In genomic region chr11:112304914-112305313, GRCh38 we compare ENCODE assay signal across 39 cellular contexts. TPM values are rescaled to one million over a fixed set of nuclear protein-coding genes. Genes with fewer than 3 reads are reported as not detected.
"Had no signal": no experiment of that assay in that cellular context is flagged by ENCODE, and none has a peak within 500 bp of the region (broad histone marks: within the 10 kb centered on the region; RNA-seq: fewer than 3 reads in every experiment).

No MANE protein-coding gene starts in this region.

- H3K4me3 Mint-ChIP-seq: activated T-cell treated with anti-CD3 and anti-CD28 coated beads, Interleukin-2, amount 50 U/mL, for 4 hours; effector memory CD8-positive, alpha-beta T cell; T-helper 1 cell treated with Interleukin-12 subunit alpha and Interleukin-12 subunit beta and Interleukin-4 antibody, amounts not matched to agents 30 μg/mL and 1 μg/mL, for 36 hours had no signal

- H3K4me2 ChIP-seq: SK-N-SH, smooth muscle cell had no signal

- H3K27ac Mint-ChIP-seq: activated naive CD4-positive, alpha-beta T cell treated with anti-CD3 and anti-CD28 coated beads, Interleukin-2, amount 50 U/mL, for 72 hours; effector memory CD8-positive, alpha-beta T cell; T-helper 1 cell treated with Interleukin-12 subunit alpha and Interleukin-12 subunit beta and Interleukin-4 antibody, amounts not matched to agents 30 μg/mL and 1 μg/mL, for 36 hours had no signal

- H3K4me3 ChIP-seq: gastroesophageal sphincter, psoas muscle, smooth muscle cell, thoracic aorta, uterus had no signal

- H3K27me3 ChIP-seq: brain microvascular endothelial cell, gastroesophageal sphincter, uterus had no signal

- H3K4me1 ChIP-seq: parathyroid adenoma, uterus had no signal

- H3K9ac ChIP-seq: parathyroid adenoma, SK-N-SH had no signal

- ATAC-seq: activated CD4-positive, CD25-positive, alpha-beta regulatory T cell treated with anti-CD3 and anti-CD28 coated beads, Interleukin-2, amount 50 U/mL, for 24 hours; activated T-cell treated with anti-CD3 and anti-CD28 coated beads, Interleukin-2, amount 50 U/mL, for 4 hours; effector memory CD8-positive, alpha-beta T cell; gastroesophageal sphincter; left cardiac atrium; left ventricle myocardium superior; psoas muscle had no signal

- H3K9me3 ChIP-seq: psoas muscle, thoracic aorta had no signal

- H3K9me3 Mint-ChIP-seq: effector memory CD8-positive, alpha-beta T cell had no signal

- H3K27me3 Mint-ChIP-seq: effector memory CD8-positive, alpha-beta T cell had no signal

- H3K79me2 ChIP-seq: parathyroid adenoma had no signal

- H3K36me3 ChIP-seq: brain microvascular endothelial cell, gastroesophageal sphincter, thoracic aorta, uterus, WERI-Rb-1 had no signal

- H3K27ac ChIP-seq: brain microvascular endothelial cell, gastroesophageal sphincter, parathyroid adenoma, psoas muscle, thoracic aorta, uterus, WERI-Rb-1 had no signal

- DNase-seq: activated CD4-positive, alpha-beta T cell treated with anti-CD3 and anti-CD28 coated beads, Interleukin-2, amount 50 U/mL, for 1 hour; activated CD8-positive, alpha-beta memory T cell treated with anti-CD3 and anti-CD28 coated beads for 24 hours; activated CD8-positive, alpha-beta memory T cell treated with anti-CD3 and anti-CD28 coated beads, Interleukin-2, amount 50 U/mL, for 4 hours; activated naive CD4-positive, alpha-beta T cell; activated T-cell treated with anti-CD3 and anti-CD28 coated beads, Interleukin-2, amount 50 U/mL, for 4 hours; brain microvascular endothelial cell; cortex of kidney; effector memory CD8-positive, alpha-beta T cell; erythroblast; head of caudate nucleus; hippocampal formation; left cardiac atrium; left ventricle myocardium superior; nucleus accumbens; psoas muscle; SK-N-SH; stimulated activated CD4-positive, alpha-beta T cell treated with anti-CD3 and anti-CD28 coated beads, Interleukin-2, amount 100 ng/mL, for 24 hours; stimulated activated naive CD4-positive, alpha-beta T cell; SW 1271; T-helper 9 cell; trophoblast cell; uterus; WERI-Rb-1 had no signal

- H2AFZ ChIP-seq: parathyroid adenoma had no signal

RNA-seq across cellular contexts. Expression of gene PLET1, which starts 44.3 kb away (rescaled TPM):
- total RNA-seq: activated naive CD4-positive, alpha-beta T cell treated with anti-CD3 and anti-CD28 coated beads, Interleukin-2, amount 50 U/mL, for 72 hours; activated T-cell treated with anti-CD3 and anti-CD28 coated beads, Interleukin-2, amount 50 U/mL, for 4 hours; astrocyte; cardiac septum; cerebellum; fibroblast of lung; fibroblast of villous mesenchyme; gastroesophageal sphincter; left cardiac atrium; left ventricle myocardium superior; lung microvascular endothelial cell; mucosa of gallbladder; psoas muscle; smooth muscle cell; thoracic aorta; uterus had no signal
- polyA plus RNA-seq: fibroblast of lung, keratinocyte, neural cell, psoas muscle, SK-N-SH, smooth muscle cell had no signal
